In genomic region chrX:70806081-70806480, GRCh38 we compare ENCODE assay signal across 9 cellular contexts.
"Had no signal": no experiment of that assay in that cellular context is flagged by ENCODE, and none has a peak within 500 bp of the region (broad histone marks: within the 10 kb centered on the region; RNA-seq: fewer than 3 reads in every experiment).

No MANE protein-coding gene starts in this region.

- H3K9me3 ChIP-seq: HAP-1 had no signal

- H3K4me1 Mint-ChIP-seq: GM23338, H9 had no signal

- H3K27ac Mint-ChIP-seq: GM23338, H9, HFFc6 had no signal

- H3K36me3 ChIP-seq: HAP-1 had no signal

- H3K4me3 Mint-ChIP-seq: GM23338, H9, HFFc6 had no signal

- H3K9ac ChIP-seq: GM23248 had no signal

- H3K4me2 ChIP-seq: GM23338 had no signal

- H3K4me3 ChIP-seq: GM23248, GM23338, HAP-1 had no signal

- H2AFZ ChIP-seq: GM23248, GM23338 had no signal

- H3K27ac ChIP-seq: GM23248 had no signal

- DNase-seq: GM23248, GOT3, H7, H9, HCEC 1CT, HFFc6 had no signal

- H3K9me3 Mint-ChIP-seq: GM23338, HFFc6 had no signal

- ATAC-seq: GM23338, HCT116 had no signal
